In the genomic region with DNA sequence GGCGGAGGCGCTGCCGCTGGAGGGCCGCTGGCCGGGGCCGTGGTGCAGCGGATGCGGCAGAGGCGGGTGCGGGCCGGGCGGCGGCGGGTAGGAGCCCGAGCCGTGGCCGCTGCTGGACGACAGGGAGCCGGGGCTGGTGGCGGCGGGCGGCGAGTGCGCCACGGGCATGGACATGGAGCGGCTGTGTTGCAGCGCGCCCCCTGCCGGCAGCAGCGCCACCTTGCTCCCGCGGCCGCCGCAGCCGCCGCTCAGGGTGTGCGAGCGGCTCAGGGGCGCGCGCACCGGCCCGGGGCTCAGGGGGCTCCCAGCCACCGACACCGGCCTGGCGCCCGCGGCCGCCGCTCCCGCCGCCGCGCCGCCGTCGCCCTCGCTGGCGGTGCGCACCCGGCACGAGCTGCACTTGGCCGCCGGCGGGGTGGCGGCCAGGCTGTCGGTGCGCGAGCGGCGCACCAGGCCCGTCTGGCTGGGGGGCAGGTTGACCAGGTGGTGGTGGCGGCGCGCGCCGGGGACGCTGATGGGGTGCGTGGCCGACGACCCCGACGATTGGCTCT, we compare ENCODE assay signal across 8 cellular contexts. TPM values are rescaled to one million over a fixed set of nuclear protein-coding genes. Genes with fewer than 3 reads are reported as not detected.
DNase-seq lines count a peak whose midpoint lies in the region; ATAC-seq and TF ChIP-seq lines count a peak whose summit lies in the region.

No MANE protein-coding gene starts in this region.

- peak; percentile 81 for DNase-seq in AG10803 (ENCODE audit: low read depth)
- DNase-seq in SK-N-DZ (ENCODE audit: low spot score) = peak; percentile 68
- peak; percentile 34 for DNase-seq in activated naive CD8-positive, alpha-beta T cell treated with anti-CD3 and anti-CD28 coated beads, Interleukin-2, amount 50 U/mL, for 16 hours (ENCODE audit: low read depth, low spot score)
- peak; percentile 88 for DNase-seq in Right ventricle myocardium superior
- DNase-seq in omental fat pad (ENCODE audit: low spot score) = peak; percentile 41
- peak; percentile 72 for DNase-seq in ureter (ENCODE audit: low spot score)

- intact Hi-C loops in Right ventricle myocardium superior (cut with DNase I) = loop anchor here (5.0 to 10.0 kb wide), 3 partner anchors 170 to 820 kb away; no protein-coding TSS in a partner anchor

- H3K4me3 ChIP-seq in AG10803 (ENCODE audit: low read length) = peak overlapping the region; percentile 74

- peak; percentile 30 for ATAC-seq in HG02678 (IDR thresholded peaks at IDR 0.05; ENCODE audit: unreplicated experiment)
- peak; percentile 55 for ATAC-seq in Right ventricle myocardium superior (ENCODE audit: poor library complexity)
- ATAC-seq in omental fat pad (ENCODE audit: low FRiP score) = peak; percentile 42
- ATAC-seq in HG02610 (IDR thresholded peaks at IDR 0.05; ENCODE audit: unreplicated experiment) = no peak

- TF ChIP-seq CTCF in AG10803 (conservative IDR thresholded peaks at IDR 0.05; ENCODE audit: low read length) (no peak; the same call in 1 of the 2 replicates), omental fat pad (IDR thresholded peaks at IDR 0.05) (peak in 2 of 3 donors; percentile 9 to 14)

RNA-seq across cellular contexts. Expression of gene IRS2, which starts 1.7 kb away (rescaled TPM):
- 3.4 and 4.6 TPM in 2 replicates for polyA plus RNA-seq in SK-N-DZ (2014; cell fraction: cytosol; rRNA removed)
- polyA plus RNA-seq in SK-N-DZ (2014; cell fraction: nucleus; rRNA removed) = 1.9 and 2.5 TPM in 2 replicates
- total RNA-seq in Right ventricle myocardium superior = 12.1 TPM
- total RNA-seq in omental fat pad = 10 to 100 TPM; 25.2 to 70.9 (median 34.2) TPM
- total RNA-seq in ureter = 6.0 TPM

Comparison
In these comparisons a context has a peak if more than half of its experiments do, and no peak if none do; other contexts are left out.
1. DNase-seq: peak in every context shown above with its lines; median percentile 88 in Right ventricle myocardium superior; 81 in AG10803; 72 in ureter; 68 in SK-N-DZ; 41 in omental fat pad; 34 in activated naive CD8-positive, alpha-beta T cell treated with anti-CD3 and anti-CD28 coated beads, Interleukin-2, amount 50 U/mL, for 16 hours.